Comparison of ENCODE assay signal across 28 cellular contexts in genomic region chrX:26909728-26910127, GRCh38.
"Had no signal": no experiment of that assay in that cellular context is flagged by ENCODE, and none has a peak within 500 bp of the region (broad histone marks: within the 10 kb centered on the region; RNA-seq: fewer than 3 reads in every experiment).

No MANE protein-coding gene starts in this region.

- H3K79me2 ChIP-seq: parathyroid adenoma had no signal

- H3K36me3 Mint-ChIP-seq: immature natural killer cell; naive B cell; natural killer cell; neural progenitor cell; stimulated activated memory B cell treated with anti-CD40 and anti-IgM and Interleukin-4, amounts not matched to agents 10 μg/mL and 1 μg/mL and 100 μg/mL, for 72 hours; type B pancreatic cell had no signal

- H3K27ac ChIP-seq: left lung, lower lobe of right lung, neural progenitor cell, neutrophil, parathyroid adenoma, right atrium auricular region, right lobe of liver, tibial nerve, uterus had no signal

- H3K9me3 Mint-ChIP-seq: neural progenitor cell; stimulated activated memory B cell treated with anti-CD40 and anti-IgM and Interleukin-4, amounts not matched to agents 10 μg/mL and 1 μg/mL and 100 μg/mL, for 72 hours; type B pancreatic cell had no signal

- H3K9me3 ChIP-seq: left lung, lower lobe of right lung, neutrophil, right atrium auricular region, right lobe of liver, tibial nerve, uterus had no signal

- H3K4me3 ChIP-seq: left lung, lower lobe of right lung, neural progenitor cell, right atrium auricular region, right lobe of liver, smooth muscle cell, tibial nerve, uterus had no signal

- ATAC-seq: left colon; left lung; lower lobe of right lung; natural killer cell; right lobe of liver; stimulated activated memory B cell treated with anti-CD40 and anti-IgM and Interleukin-4, amounts not matched to agents 10 μg/mL and 1 μg/mL and 100 μg/mL, for 72 hours; stimulated activated naive CD8-positive, alpha-beta T cell treated with anti-CD3 and anti-CD28 coated beads, Interleukin-15, amount 100 ng/mL, for 72 hours had no signal

- H3K4me1 ChIP-seq: left lung, lower lobe of right lung, neural progenitor cell, parathyroid adenoma, right atrium auricular region, right lobe of liver, tibial nerve, uterus had no signal

- H2AFZ ChIP-seq: neural progenitor cell, parathyroid adenoma had no signal

- H3K9ac ChIP-seq: neural progenitor cell, parathyroid adenoma had no signal

- H3K27me3 ChIP-seq: left lung, neural progenitor cell, neutrophil, right atrium auricular region, right lobe of liver, tibial nerve had no signal

- H3K27ac Mint-ChIP-seq: immature natural killer cell; natural killer cell; nephron progenitor cell; neural progenitor cell; stimulated activated memory B cell treated with anti-CD40 and anti-IgM and Interleukin-4, amounts not matched to agents 10 μg/mL and 1 μg/mL and 100 μg/mL, for 72 hours; stimulated activated naive CD8-positive, alpha-beta T cell treated with anti-CD3 and anti-CD28 coated beads, Interleukin-15, amount 100 ng/mL, for 72 hours; type B pancreatic cell had no signal

- H3K4me2 ChIP-seq: neural progenitor cell, smooth muscle cell had no signal

- H3K36me3 ChIP-seq: left lung, lower lobe of right lung, neural progenitor cell, neutrophil, right atrium auricular region, right lobe of liver, tibial nerve, uterus had no signal

- DNase-seq: immature natural killer cell; kidney; left colon; left lung; lower lobe of right lung; mammary epithelial cell; mesenchymal stem cell; naive B cell; natural killer cell; nephron progenitor cell; occipital lobe; right lobe of liver; stimulated activated CD4-positive, alpha-beta T cell treated with anti-CD3 and anti-CD28 coated beads, Interleukin-1b, Interleukin-23, amount 100 ng/mL, for 48 hours; stimulated activated CD4-positive, alpha-beta T cell treated with anti-CD3 and anti-CD28 coated beads, Interleukin-2, amount 100 ng/mL, for 48 hours; stimulated activated CD4-positive, alpha-beta T cell treated with anti-CD3 and anti-CD28 coated beads, Interleukin-4, amount 100 ng/mL, for 4 hours; stimulated activated CD8-positive, alpha-beta memory T cell treated with anti-CD3 and anti-CD28 coated beads, Interleukin-4, amount 100 ng/mL, for 48 hours; stimulated activated naive CD4-positive, alpha-beta T cell treated with Interleukin-2 at 50 U/mL for 16 hours; stimulated activated naive CD8-positive, alpha-beta T cell treated with anti-CD3 and anti-CD28 coated beads, Interleukin-15, amount 100 ng/mL, for 72 hours; substantia nigra; uterus had no signal
